ENCODE assay signal across 8 cellular contexts in the genomic region with DNA sequence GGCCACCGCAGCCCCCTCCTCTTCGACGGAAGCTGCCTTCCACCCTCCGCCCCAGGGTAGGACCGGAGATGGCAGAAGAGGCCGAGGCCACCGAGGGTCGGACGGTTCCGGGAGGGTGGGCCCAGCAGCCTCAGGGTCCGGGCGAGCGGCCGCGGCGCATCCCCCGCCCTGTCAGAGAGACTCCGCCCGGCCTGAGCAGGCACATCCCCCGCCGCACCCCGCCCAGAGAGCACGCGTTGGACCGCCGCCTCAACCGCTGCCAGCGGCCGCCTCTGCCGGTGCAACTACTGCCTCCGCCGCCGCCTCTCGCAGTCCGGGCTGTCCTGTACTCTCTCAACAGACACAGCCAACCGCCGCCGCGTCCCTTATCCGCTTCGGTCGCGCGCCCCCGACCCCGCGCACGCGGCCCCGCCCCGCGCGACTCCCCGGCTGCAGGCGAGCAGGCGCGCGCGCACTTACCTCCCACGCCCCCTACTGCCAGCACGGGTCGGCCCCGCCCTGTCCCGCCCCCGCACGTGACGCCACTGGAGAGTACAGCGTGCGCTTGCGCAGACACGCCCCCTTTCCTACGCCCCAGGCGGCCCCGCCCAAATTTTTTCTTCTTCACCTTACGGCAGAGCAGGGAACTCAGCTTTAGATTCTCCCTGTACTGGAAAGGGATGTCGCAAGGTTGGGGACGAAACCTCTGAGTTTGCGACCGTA. TPM values are rescaled to one million over a fixed set of nuclear protein-coding genes. Genes with fewer than 3 reads are reported as not detected.
DNase-seq lines count a peak whose midpoint lies in the region; ATAC-seq and TF ChIP-seq lines count a peak whose summit lies in the region.

A gene with protein sequence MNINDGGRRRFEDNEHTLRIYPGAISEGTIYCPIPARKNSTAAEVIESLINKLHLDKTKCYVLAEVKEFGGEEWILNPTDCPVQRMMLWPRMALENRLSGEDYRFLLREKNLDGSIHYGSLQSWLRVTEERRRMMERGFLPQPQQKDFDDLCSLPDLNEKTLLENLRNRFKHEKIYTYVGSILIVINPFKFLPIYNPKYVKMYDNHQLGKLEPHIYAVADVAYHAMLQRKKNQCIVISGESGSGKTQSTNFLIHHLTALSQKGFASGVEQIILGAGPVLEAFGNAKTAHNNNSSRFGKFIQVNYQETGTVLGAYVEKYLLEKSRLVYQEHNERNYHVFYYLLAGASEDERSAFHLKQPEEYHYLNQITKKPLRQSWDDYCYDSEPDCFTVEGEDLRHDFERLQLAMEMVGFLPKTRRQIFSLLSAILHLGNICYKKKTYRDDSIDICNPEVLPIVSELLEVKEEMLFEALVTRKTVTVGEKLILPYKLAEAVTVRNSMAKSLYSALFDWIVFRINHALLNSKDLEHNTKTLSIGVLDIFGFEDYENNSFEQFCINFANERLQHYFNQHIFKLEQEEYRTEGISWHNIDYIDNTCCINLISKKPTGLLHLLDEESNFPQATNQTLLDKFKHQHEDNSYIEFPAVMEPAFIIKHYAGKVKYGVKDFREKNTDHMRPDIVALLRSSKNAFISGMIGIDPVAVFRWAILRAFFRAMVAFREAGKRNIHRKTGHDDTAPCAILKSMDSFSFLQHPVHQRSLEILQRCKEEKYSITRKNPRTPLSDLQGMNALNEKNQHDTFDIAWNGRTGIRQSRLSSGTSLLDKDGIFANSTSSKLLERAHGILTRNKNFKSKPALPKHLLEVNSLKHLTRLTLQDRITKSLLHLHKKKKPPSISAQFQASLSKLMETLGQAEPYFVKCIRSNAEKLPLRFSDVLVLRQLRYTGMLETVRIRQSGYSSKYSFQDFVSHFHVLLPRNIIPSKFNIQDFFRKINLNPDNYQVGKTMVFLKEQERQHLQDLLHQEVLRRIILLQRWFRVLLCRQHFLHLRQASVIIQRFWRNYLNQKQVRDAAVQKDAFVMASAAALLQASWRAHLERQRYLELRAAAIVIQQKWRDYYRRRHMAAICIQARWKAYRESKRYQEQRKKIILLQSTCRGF (N-terminal part only) (minus strand): TSS at position 453 of the 702 bp plus-strand sequence. CDS start 71,587 bp downstream, outside the sequence.

- H3K36me3 ChIP-seq in spleen: no peaks in the 10 kb centered on the region

- intact Hi-C loops in spleen (cut with DNase I; ENCODE audit: low total_unique reads): no loop called here

- peak; percentile 78 for ATAC-seq in HG03432 (IDR thresholded peaks at IDR 0.05; ENCODE audit: unreplicated experiment)

- peak in 9 of 11 experiments; percentile 11 to 62 (median 34) for TF ChIP-seq CTCF in spleen (IDR thresholded peaks at IDR 0.05 in 8 of 11, conservative IDR thresholded peaks at IDR 0.05 in 3 of 11)

- H3K9me3 ChIP-seq in spleen: no peaks in the 10 kb centered on the region

- H3K27me3 ChIP-seq in spleen (replicated peaks in 1 of 7): no peaks in the 10 kb centered on the region

- peak; percentile 99 for DNase-seq in AG08396 (ENCODE audit: low spot score)
- peak; percentile 96 for DNase-seq in NCI-H460 (ENCODE audit: extremely low read depth, low read depth)
- DNase-seq in activated CD4-positive, CD25-positive, alpha-beta regulatory T cell treated with anti-CD3 and anti-CD28 coated beads, Interleukin-2, amount 50 U/mL, for 72 hours: peak; percentile 96
- peak; percentile 99 for DNase-seq in cerebellar cortex (ENCODE audit: low spot score)
- DNase-seq in iris pigment epithelial cell (ENCODE audit: low read depth): peak; percentile 98
- peak; percentile 99 for DNase-seq in spleen

- WGBS in spleen, 5 donors: 0 to 2% (median 1%) methylated on average over 11 to 79 of the region's 79 CpGs

- TF ChIP-seq POLR2A in GM19099 (IDR thresholded peaks at IDR 0.05; ENCODE audit: extremely low read depth, insufficient read length, low read depth) (peak; percentile 38), spleen (IDR thresholded peaks at IDR 0.05) (peak in 1 of 3 donors; percentile 31)

- H3K27ac ChIP-seq in spleen: peak within 1 kb of the TSS; percentile 89 to 97 (median 93)

- peaks cover 14 to 56% (median 23%) of the 10 kb centered on the region in 6 donors for H3K4me1 ChIP-seq in spleen

- peak within 1 kb of the TSS; percentile 69 to 97 (median 88) for H3K4me3 ChIP-seq in spleen

RNA-seq across cellular contexts. Expression of the gene that starts here (rescaled TPM):
- 16.8 and 19.6 TPM in 2 replicates for total RNA-seq in NCI-H460 (2014; rRNA removed; shearing (Covaris generic))
- polyA plus RNA-seq in NCI-H460 (2014; cell fraction: nucleus; rRNA removed): 7.4 and 9.0 TPM in 2 replicates
- total RNA-seq in spleen: 10 to 100 TPM; 45.0 to 80.9 (median 57.7) TPM
- polyA plus RNA-seq in spleen: 1 to 10 TPM; 1.7 to 2.4 (median 2.1) TPM

Comparison
In these comparisons a context has a peak if more than half of its experiments do, and no peak if none do; other contexts are left out.
1. Peak in every context shown above with its lines: DNase-seq, ATAC-seq, H3K4me3 ChIP-seq and H3K27ac ChIP-seq.